8 cellular contexts compared by ENCODE assay signal in the genomic region with DNA sequence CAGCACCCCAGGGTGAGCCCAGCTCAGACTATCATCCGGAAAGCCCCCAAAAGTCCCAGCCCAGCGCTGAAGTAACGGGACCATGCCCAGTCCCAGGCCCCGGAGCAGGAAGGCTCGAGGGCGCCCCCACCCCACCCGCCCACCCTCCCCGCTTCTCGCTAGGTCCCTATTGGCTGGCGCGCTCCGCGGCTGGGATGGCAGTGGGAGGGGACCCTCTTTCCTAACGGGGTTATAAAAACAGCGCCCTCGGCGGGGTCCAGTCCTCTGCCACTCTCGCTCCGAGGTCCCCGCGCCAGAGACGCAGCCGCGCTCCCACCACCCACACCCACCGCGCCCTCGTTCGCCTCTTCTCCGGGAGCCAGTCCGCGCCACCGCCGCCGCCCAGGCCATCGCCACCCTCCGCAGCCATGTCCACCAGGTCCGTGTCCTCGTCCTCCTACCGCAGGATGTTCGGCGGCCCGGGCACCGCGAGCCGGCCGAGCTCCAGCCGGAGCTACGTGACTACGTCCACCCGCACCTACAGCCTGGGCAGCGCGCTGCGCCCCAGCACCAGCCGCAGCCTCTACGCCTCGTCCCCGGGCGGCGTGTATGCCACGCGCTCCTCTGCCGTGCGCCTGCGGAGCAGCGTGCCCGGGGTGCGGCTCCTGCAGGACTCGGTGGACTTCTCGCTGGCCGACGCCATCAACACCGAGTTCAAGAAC. TPM values are rescaled to one million over a fixed set of nuclear protein-coding genes. Genes with fewer than 3 reads are reported as not detected.
A peak's percentile ranks its signal among the peaks of the same experiment; 100 is the strongest.
DNase-seq lines count a peak whose midpoint lies in the region; ATAC-seq and TF ChIP-seq lines count a peak whose summit lies in the region.

No MANE protein-coding gene starts in this region.

- no peaks in the 10 kb centered on the region for H3K27me3 Mint-ChIP-seq in activated CD4-positive, alpha-beta memory T cell treated with anti-CD3 and anti-CD28 coated beads, Interleukin-2, amount 10 ng/mL, durations not matched to agents 7 days and 5 days
- peaks cover 35% of the 10 kb centered on the region for H3K27me3 Mint-ChIP-seq in mesothelial cell of epicardium (ENCODE audit: low read depth)

- TF ChIP-seq CTCF in mesothelial cell of epicardium (IDR thresholded peaks at IDR 0.05; ENCODE audit: unreplicated experiment) = no peak

- ATAC-seq in GM19452 (IDR thresholded peaks at IDR 0.05; ENCODE audit: unreplicated experiment) = peak; percentile 6

- peak overlapping the region; percentile 95 for H3K27ac Mint-ChIP-seq in activated CD4-positive, alpha-beta memory T cell treated with anti-CD3 and anti-CD28 coated beads, Interleukin-2, amount 10 ng/mL, durations not matched to agents 7 days and 5 days
- peak overlapping the region; percentile 96 for H3K27ac Mint-ChIP-seq in mesothelial cell of epicardium

- H3K4me1 Mint-ChIP-seq in activated CD4-positive, alpha-beta memory T cell treated with anti-CD3 and anti-CD28 coated beads, Interleukin-2, amount 10 ng/mL, durations not matched to agents 7 days and 5 days = peaks cover 58% of the 10 kb centered on the region
- peaks cover 38% of the 10 kb centered on the region for H3K4me1 Mint-ChIP-seq in mesothelial cell of epicardium

- POLR2A ChIA-PET in activated CD4-positive, alpha-beta memory T cell treated with anti-CD3 and anti-CD28 coated beads, Interleukin-2, amount 10 ng/mL, durations not matched to agents 7 days and 5 days (lab: Charles Lee) = interaction anchor here (0.6 to 11.0 kb wide), 49 partner anchors 9 to 1370 kb away, joined by 3 to 335 read pairs (median 5); a partner anchor contains a TSS

- H3K4me3 Mint-ChIP-seq in activated CD4-positive, alpha-beta memory T cell treated with anti-CD3 and anti-CD28 coated beads, Interleukin-2, amount 10 ng/mL, durations not matched to agents 7 days and 5 days = peak overlapping the region; percentile 89
- H3K4me3 Mint-ChIP-seq in mesothelial cell of epicardium = peak overlapping the region; percentile 92

- CTCF ChIA-PET in activated CD4-positive, alpha-beta memory T cell treated with anti-CD3 and anti-CD28 coated beads, Interleukin-2, amount 10 ng/mL, durations not matched to agents 7 days and 5 days (lab: Charles Lee) = interaction anchor here (0.8 to 4.2 kb wide), 12 partner anchors 8 to 792 kb away, joined by 3 to 30 read pairs (median 6); a partner anchor contains a TSS

- peak; percentile 13 to 17 for DNase-seq in AML-193 (lab: John Stamatoyannopoulos, UW)
- DNase-seq in M059J (ENCODE audit: low read depth) = peak; percentile 79
- peak; percentile 85 for DNase-seq in activated CD4-positive, alpha-beta memory T cell treated with anti-CD3 and anti-CD28 coated beads, Interleukin-2, amount 10 ng/mL, durations not matched to agents 7 days and 5 days
- DNase-seq in effector CD8-positive, alpha-beta T cell (lab: John Stamatoyannopoulos, UW) = peak; percentile 74
- peak; percentile 49 to 77 for DNase-seq in mesothelial cell of epicardium (ENCODE audit: low spot score in 2 of 2, unreplicated experiment in 2 of 2)
- DNase-seq in stimulated activated CD8-positive, alpha-beta memory T cell treated with anti-CD3 and anti-CD28 coated beads, Interleukin-2, amount 100 ng/mL, for 48 hours (ENCODE audit: low read depth in 2 of 2) = peak; percentile 48 to 63
- no peak for DNase-seq in NCI-H2196 (lab: John Stamatoyannopoulos, UW; ENCODE audit: unreplicated experiment)

- no peaks in the 10 kb centered on the region for H3K9me3 Mint-ChIP-seq in activated CD4-positive, alpha-beta memory T cell treated with anti-CD3 and anti-CD28 coated beads, Interleukin-2, amount 10 ng/mL, durations not matched to agents 7 days and 5 days
- no peaks in the 10 kb centered on the region for H3K9me3 Mint-ChIP-seq in mesothelial cell of epicardium

- H3K36me3 Mint-ChIP-seq in activated CD4-positive, alpha-beta memory T cell treated with anti-CD3 and anti-CD28 coated beads, Interleukin-2, amount 10 ng/mL, durations not matched to agents 7 days and 5 days (ENCODE audit: low read depth) = peaks cover 63% of the 10 kb centered on the region
- peaks cover 4% of the 10 kb centered on the region for H3K36me3 Mint-ChIP-seq in mesothelial cell of epicardium

RNA-seq across cellular contexts. Expression of a gene that starts 1.1 kb away (rescaled TPM):
- 2,499 and 3,150 TPM in 2 replicates for total RNA-seq in M059J (2014; rRNA removed; shearing (Covaris generic))
- total RNA-seq in activated CD4-positive, alpha-beta memory T cell treated with anti-CD3 and anti-CD28 coated beads, Interleukin-2, amount 10 ng/mL, durations not matched to agents 7 days and 5 days = 1,000 to 10,000 TPM; 2,572 to 2,607 TPM
- total RNA-seq in mesothelial cell of epicardium = 1,386 to 1,516 TPM (median 1,481 TPM) in 3 replicates

RNA-seq across cellular contexts. Expression of a gene that starts 27.7 kb away (rescaled TPM):
- 2.6 and 3.3 TPM in 2 replicates for total RNA-seq in M059J (2014; rRNA removed; shearing (Covaris generic))
- 10 to 100 TPM; 12.3 to 12.7 TPM for total RNA-seq in activated CD4-positive, alpha-beta memory T cell treated with anti-CD3 and anti-CD28 coated beads, Interleukin-2, amount 10 ng/mL, durations not matched to agents 7 days and 5 days
- 8.2 to 12.3 TPM (median 8.6 TPM) in 3 replicates for total RNA-seq in mesothelial cell of epicardium
